ENCODE assay signal across 26 cellular contexts in the genomic region with DNA sequence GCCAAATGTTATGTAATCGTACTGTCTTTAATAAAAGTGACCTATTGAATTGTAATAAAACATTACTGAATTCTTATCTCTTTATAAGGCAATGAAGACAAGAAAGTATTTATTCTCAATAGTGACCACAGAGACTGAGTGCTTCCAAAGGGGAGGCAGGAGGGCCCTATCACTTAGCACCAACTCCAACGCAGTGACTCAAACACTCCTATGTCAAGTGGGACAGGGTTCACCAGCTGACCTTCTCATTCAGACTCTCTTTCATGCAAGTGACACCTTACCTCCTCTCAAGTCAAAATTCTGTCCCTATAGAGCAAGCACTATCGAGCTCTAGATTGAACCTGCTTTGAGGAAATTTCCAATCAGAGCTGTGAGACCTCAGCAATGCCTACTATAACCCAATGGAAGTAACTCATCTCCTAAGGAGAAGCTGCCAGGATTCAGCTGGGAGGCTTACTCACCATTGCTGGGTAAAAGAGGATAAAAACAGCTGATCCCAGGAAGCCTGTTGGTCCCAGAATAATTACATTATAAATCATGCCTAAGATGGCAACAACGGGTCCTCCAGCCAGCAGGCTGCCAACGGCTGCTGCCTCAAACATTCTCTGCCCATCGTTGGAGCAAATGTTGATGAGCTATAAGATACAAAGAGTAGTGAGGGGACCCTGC. TPM values are rescaled to one million over a fixed set of nuclear protein-coding genes. Genes with fewer than 3 reads are reported as not detected.
"Had no signal": no experiment of that assay in that cellular context is flagged by ENCODE, and none has a peak within 500 bp of the region (broad histone marks: within the 10 kb centered on the region; RNA-seq: fewer than 3 reads in every experiment).

No MANE protein-coding gene starts in this region.

- DNase-seq: activated CD4-positive, alpha-beta T cell treated with anti-CD3 and anti-CD28 coated beads for 1 hour; activated CD4-positive, alpha-beta T cell treated with anti-CD3 and anti-CD28 coated beads, Interleukin-2, amount 50 U/mL, for 1 hour; activated CD8-positive, alpha-beta T cell treated with anti-CD3 and anti-CD28 coated beads, Interleukin-2, amount 10 ng/mL, durations not matched to agents 7 days and 5 days; activated gamma-delta T cell; activated naive CD4-positive, alpha-beta T cell treated with anti-CD3 and anti-CD28 coated beads, Interleukin-2, amount 50 U/mL, for 16 hours; activated naive CD8-positive, alpha-beta T cell treated with anti-CD3 and anti-CD28 coated beads, Interleukin-2, amount 50 U/mL, for 24 hours; anterior cingulate cortex; body of pancreas; cortex of kidney; endodermal cell; esophagus squamous epithelium; heart left ventricle; posterior cingulate gyrus; retina; sigmoid colon; stimulated activated naive CD8-positive, alpha-beta T cell treated with anti-CD3 and anti-CD28 coated beads, Interleukin-15, amount 100 ng/mL, for 72 hours had no signal

- H3K4me1 ChIP-seq: heart left ventricle, neural progenitor cell, suprapubic skin had no signal

- H3K4me3 ChIP-seq: body of pancreas, cardiac muscle cell, esophagus squamous epithelium, heart left ventricle, neural progenitor cell, sigmoid colon, suprapubic skin, tibial nerve had no signal

- H3K9me3 ChIP-seq: body of pancreas, esophagus squamous epithelium, heart left ventricle, sigmoid colon, suprapubic skin, tibial nerve had no signal

- H3K27ac ChIP-seq: body of pancreas, cardiac muscle cell, esophagus squamous epithelium, heart left ventricle, neural progenitor cell, sigmoid colon, suprapubic skin, tibial nerve had no signal

- ATAC-seq: activated CD8-positive, alpha-beta T cell treated with anti-CD3 and anti-CD28 coated beads, Interleukin-2, amount 10 ng/mL, durations not matched to agents 7 days and 5 days; activated naive CD8-positive, alpha-beta T cell treated with anti-CD3 and anti-CD28 coated beads, Interleukin-2, amount 50 U/mL, for 24 hours; body of pancreas; stimulated activated naive CD8-positive, alpha-beta T cell treated with anti-CD3 and anti-CD28 coated beads, Interleukin-15, amount 100 ng/mL, for 72 hours had no signal

- H3K27me3 ChIP-seq: body of pancreas, cardiac muscle cell, esophagus squamous epithelium, heart left ventricle, neural progenitor cell, sigmoid colon, suprapubic skin, tibial nerve had no signal

- H3K36me3 ChIP-seq: neural progenitor cell had no signal

RNA-seq across cellular contexts. Expression of a gene that starts 49.4 kb away (rescaled TPM):
- total RNA-seq: activated CD8-positive, alpha-beta T cell treated with anti-CD3 and anti-CD28 coated beads, Interleukin-2, amount 10 ng/mL, durations not matched to agents 7 days and 5 days; activated T-helper 1 cell treated with anti-CD3 and anti-CD28 coated beads, Interleukin-12 subunit alpha, Interleukin-12 subunit beta, Interleukin-2, Interleukin-4 antibody, amounts not matched to agents 30 ng/mL and 10 ng/mL and 1 ng/mL, durations not matched to agents 14 hours and 24 hours and 36 hours; body of pancreas; cardiac muscle cell; cerebellum; endodermal cell; esophagus squamous epithelium; heart left ventricle; lower leg skin; omental fat pad; sigmoid colon; suprapubic skin; T-helper 2 cell treated with Interferon-gamma antibody and Interleukin-4, amounts not matched to agents 100 ng/mL and 5 ng/mL, for 36 hours; tibial nerve; urinary bladder had no signal
